Comparison of ENCODE assay signal across 14 cellular contexts in the genomic region with DNA sequence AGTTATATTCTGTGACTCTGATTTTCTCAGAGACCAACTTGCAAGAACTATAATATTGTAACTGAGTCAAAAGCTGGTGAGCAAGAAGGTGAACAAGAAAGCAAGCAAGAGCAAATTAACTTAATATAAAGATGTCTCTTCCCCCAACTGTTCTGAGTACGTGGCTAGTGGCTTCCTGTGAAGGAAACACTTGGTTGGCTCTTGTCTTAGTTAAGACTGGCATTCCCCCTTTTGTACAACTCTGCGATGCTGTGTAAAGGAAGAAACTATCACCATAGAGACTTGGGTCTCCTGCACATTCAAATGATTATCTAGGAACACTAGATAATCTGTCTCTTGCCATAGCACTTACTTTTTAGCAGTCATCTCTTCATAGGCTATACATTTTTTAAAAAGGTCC. TPM values are rescaled to one million over a fixed set of nuclear protein-coding genes. Genes with fewer than 3 reads are reported as not detected.
DNase-seq lines count a peak whose midpoint lies in the region; ATAC-seq, FAIRE-seq and TF ChIP-seq lines count a peak whose summit lies in the region.
"Had no signal": no experiment of that assay in that cellular context is flagged by ENCODE, and none has a peak within 500 bp of the region (broad histone marks: within the 10 kb centered on the region; RNA-seq: fewer than 3 reads in every experiment).

No MANE protein-coding gene starts in this region.

- H4K20me1 ChIP-seq in BLaER1 treated with 17β-estradiol and CSF1 and Interleukin-3, amounts not matched to agents 10 nM and 100 nM = no peaks in the 10 kb centered on the region
- no peaks in the 10 kb centered on the region for H4K20me1 ChIP-seq in endothelial cell of umbilical vein (replicated peaks; ENCODE audit: control insufficient read depth, extremely low read depth, insufficient read depth, low read length)

- TF ChIP-seq POLR2A in endothelial cell of umbilical vein (IDR thresholded peaks at IDR 0.05; ENCODE audit: low read depth, low read length) = no peak

- H3K9me3 Mint-ChIP-seq in T-cell = peaks cover 0 to 3% (median 0%) of the 10 kb centered on the region in 3 donors
- H3K9me3 Mint-ChIP-seq: nephron had no signal

- in situ Hi-C loops in KBM-7 (cut with MboI; ENCODE audit: low pct_unique_long_range_greater_than_20kb, low sequenced_read_pairs) = no loop called here

- H3K4me1 ChIP-seq in BLaER1 treated with 17β-estradiol and CSF1 and Interleukin-3, amounts not matched to agents 10 nM and 100 nM = peaks cover 65 to 94% (median 92%) of the 10 kb centered on the region in 10 experiments
- H3K4me1 ChIP-seq in endothelial cell of umbilical vein (ENCODE audit: control insufficient read depth, extremely low read depth, insufficient read depth, low read length) = no peaks in the 10 kb centered on the region

- no peaks in the 10 kb centered on the region for H3K79me2 ChIP-seq in endothelial cell of umbilical vein (ENCODE audit: control insufficient read depth, insufficient read depth, low read length)

- FAIRE-seq in endothelial cell of umbilical vein (lab: Jason Lieb, UNC) = no peak

- H3K9me3 ChIP-seq in BLaER1 treated with 17β-estradiol and CSF1 and Interleukin-3, amounts not matched to agents 10 nM and 100 nM (replicated peaks in 1 of 11) = no peaks in the 10 kb centered on the region
- no peaks in the 10 kb centered on the region for H3K9me3 ChIP-seq in endothelial cell of umbilical vein (replicated peaks; ENCODE audit: control insufficient read depth, insufficient read depth, low read length)

- ATAC-seq in GM18858 (IDR thresholded peaks at IDR 0.05; ENCODE audit: unreplicated experiment) (peak; percentile 54), T-cell (replicated peaks in 1 of 4) (peak; percentile 31 to 47 (median 34)), GM18909 (IDR thresholded peaks at IDR 0.05; ENCODE audit: poor library complexity, unreplicated experiment) (no peak)
- ATAC-seq: esophagus mucosa had no signal

- H3K4me2 ChIP-seq in BLaER1 treated with 17β-estradiol and CSF1 and Interleukin-3, amounts not matched to agents 10 nM and 100 nM = peak overlapping the region; percentile 48 to 91 (median 75)
- no peak overlapping the region for H3K4me2 ChIP-seq in endothelial cell of umbilical vein (ENCODE audit: insufficient read depth, low read length)

- BruUV-seq in endothelial cell of umbilical vein (replicated peaks; lab: Mats Ljungman, UMichigan) = no TSS peak

- no peaks in the 10 kb centered on the region for H3K27me3 Mint-ChIP-seq in T-cell

- H3K4me3 ChIP-seq in BLaER1 treated with 17β-estradiol and CSF1 and Interleukin-3, amounts not matched to agents 10 nM and 100 nM = peak overlapping the region in 3 of 10 experiments; percentile 0 to 14 (median 13); a peak in 2 of 20 replicates
- H3K4me3 ChIP-seq in endothelial cell of umbilical vein (replicated peaks in 1 of 3; ENCODE audit: insufficient read depth in 1 of 3, low read depth in 1 of 3, low read length in 3 of 3) = no peak overlapping the region

- peak overlapping the region in 8 of 11 experiments; percentile 10 to 72 (median 46); a peak in 10 of 22 replicates for H3K9ac ChIP-seq in BLaER1 treated with 17β-estradiol and CSF1 and Interleukin-3, amounts not matched to agents 10 nM and 100 nM
- no peak overlapping the region for H3K9ac ChIP-seq in endothelial cell of umbilical vein (replicated peaks; ENCODE audit: extremely low read depth, insufficient read depth, low read length)

- H3K27me3 ChIP-seq in BLaER1 treated with 17β-estradiol and CSF1 and Interleukin-3, amounts not matched to agents 10 nM and 100 nM = no peaks in the 10 kb centered on the region
- H3K27me3 ChIP-seq in endothelial cell of umbilical vein (ENCODE audit: control insufficient read depth in 2 of 2, insufficient read depth in 2 of 2, low read length in 2 of 2) = no peaks in the 10 kb centered on the region
- H3K27me3 ChIP-seq: brain microvascular endothelial cell had no signal

- TF ChIP-seq CTCF in endothelial cell of umbilical vein (IDR thresholded peaks at IDR 0.05; ENCODE audit: extremely low read depth in 1 of 2, insufficient read depth in 1 of 2, low read depth in 1 of 2, low read length in 2 of 2) = no peak

- DNase-seq in T-cell = peak in 24 of 34 experiments; percentile 21 to 66 (median 47)
- peak; percentile 39 for DNase-seq in endothelial cell of umbilical vein (ENCODE audit: low read depth, low spot score)
- no peak for DNase-seq in OCI-M2 (lab: John Stamatoyannopoulos, UW; ENCODE audit: unreplicated experiment)
- no peak for DNase-seq in germinal center (ENCODE audit: low spot score)
- DNase-seq in KBM-7 = no peak
- DNase-seq: brain microvascular endothelial cell, Karpas-422 had no signal

- no peaks in the 10 kb centered on the region for H3K36me3 ChIP-seq in BLaER1 treated with 17β-estradiol and CSF1 and Interleukin-3, amounts not matched to agents 10 nM and 100 nM
- H3K36me3 ChIP-seq in endothelial cell of umbilical vein (ENCODE audit: control insufficient read depth in 2 of 2, extremely low read depth in 1 of 2, insufficient read depth in 2 of 2, low read length in 2 of 2) = no peaks in the 10 kb centered on the region
- H3K36me3 ChIP-seq: brain microvascular endothelial cell had no signal

- dilution Hi-C loops in endothelial cell of umbilical vein (cut with MboI; ENCODE audit: extremely low pct_ligation_motif_present, low sequenced_read_pairs) = no loop called here

- H3K36me3 Mint-ChIP-seq in T-cell = no peaks in the 10 kb centered on the region

- H3K27ac Mint-ChIP-seq in T-cell = peak overlapping the region; percentile 84 to 86

- H3K27ac ChIP-seq in BLaER1 treated with 17β-estradiol and CSF1 and Interleukin-3, amounts not matched to agents 10 nM and 100 nM = peak overlapping the region in 10 of 11 experiments; percentile 41 to 82 (median 67); a peak in 19 of 22 replicates
- no peak overlapping the region for H3K27ac ChIP-seq in endothelial cell of umbilical vein (ENCODE audit: insufficient read depth, low read depth, low read length)
- H3K27ac ChIP-seq: brain microvascular endothelial cell, C4-2B, RWPE1 had no signal

- H2AFZ ChIP-seq in endothelial cell of umbilical vein (ENCODE audit: low read depth, low read length) = no peak overlapping the region

- H3K9me1 ChIP-seq in endothelial cell of umbilical vein (replicated peaks; ENCODE audit: control insufficient read depth, extremely low read depth, insufficient read depth, low read length) = no peaks in the 10 kb centered on the region

- H3K4me3 Mint-ChIP-seq in T-cell = peak overlapping the region in 2 of 3 donors; percentile 32 to 60
- H3K4me3 Mint-ChIP-seq: nephron had no signal

- CTCF ChIA-PET in T-cell (lab: Charles Lee) = interaction anchor here (0.8 to 3.7 kb wide), 4 partner anchors 20 to 113 kb away, joined by 3 to 16 read pairs (median 5); no protein-coding TSS in a partner anchor
- CTCF ChIA-PET in endothelial cell of umbilical vein (lab: Charles Lee) = interaction anchor here (1.1 kb wide), 1 partner anchor 9 kb away, joined by 5 read pairs; no protein-coding TSS in a partner anchor

- POLR2A ChIA-PET in T-cell (lab: Charles Lee) (interaction anchor here (0.6 to 2.5 kb wide), 5 partner anchors 9 to 104 kb away, joined by 3 to 10 read pairs (median 3); partner anchors contain the start of gene TNFAIP3 (in 1 of the 2)), endothelial cell of umbilical vein (lab: Charles Lee) (no interaction called here)

- intact Hi-C loops in endothelial cell of umbilical vein (cut with micrococcal nuclease) = no loop called here

- peaks cover 75 to 85% (median 80%) of the 10 kb centered on the region in 3 donors for H3K4me1 Mint-ChIP-seq in T-cell

TF ChIP-seq in endothelial cell of umbilical vein, 7 proteins besides CTCF, POLR2A, EP300 and RAD21:
- no peak for TF ChIP-seq FOS (IDR thresholded peaks at IDR 0.05; ENCODE audit: borderline replicate concordance, insufficient read depth, low read length)
- TF ChIP-seq MYC (IDR thresholded peaks at IDR 0.05; ENCODE audit: low read depth, low read length) = no peak
- no peak for TF ChIP-seq MAX (IDR thresholded peaks at IDR 0.05; ENCODE audit: insufficient read depth, insufficient read length)
- no peak for TF ChIP-seq POLR2AphosphoS5 (IDR thresholded peaks at IDR 0.05; ENCODE audit: insufficient read depth, low read depth, low read length)
- no peak for TF ChIP-seq GATA2 (IDR thresholded peaks at IDR 0.05; ENCODE audit: insufficient read depth, insufficient read length, low read depth, low read length)

RNA-seq across cellular contexts. Expression of gene TNFAIP3, which starts 47.3 kb away (rescaled TPM):
- total RNA-seq in T-cell (1,000 to 10,000 TPM in 2 of 5 donors, 100 to 1,000 TPM in 3; 109 to 2,994 (median 145) TPM), endothelial cell of umbilical vein (4.2 and 8.6 TPM in 2 replicates)
- 3.5 and 4.0 TPM in 2 replicates for polyA plus RNA-seq in endothelial cell of umbilical vein
- polyA plus RNA-seq in endothelial cell of umbilical vein (2011; cell fraction: cytosol; rRNA removed) = 3.6 and 4.3 TPM in 2 replicates
- 28.8 and 35.5 TPM in 2 replicates for polyA plus RNA-seq in endothelial cell of umbilical vein (2011; cell fraction: nucleus; rRNA removed)
- polyA plus RNA-seq in endothelial cell of umbilical vein (2012) = 7.5 TPM in 2 replicates
- polyA minus RNA-seq in endothelial cell of umbilical vein = 5.1 TPM in 2 replicates
- polyA minus RNA-seq in endothelial cell of umbilical vein (2011; cell fraction: cytosol; rRNA and poly(A)+ RNA removed) = 2.3 TPM
- polyA minus RNA-seq in endothelial cell of umbilical vein (2011; cell fraction: nucleus; rRNA and poly(A)+ RNA removed) = 12.8 and 17.4 TPM in 2 replicates

Comparison
In these comparisons a context has a peak if more than half of its experiments do, and no peak if none do; other contexts are left out.
1. DNase-seq: peak in T-cell (24 of 34) and endothelial cell of umbilical vein (single experiment); none in OCI-M2 (single experiment), germinal center (single experiment) and KBM-7 (single experiment).
2. RNA of gene TNFAIP3, which starts 47.3 kb away (total RNA-seq): 109 to 2,994 TPM in T-cell; 4.2 to 8.6 TPM in endothelial cell of umbilical vein; every median in the first group is over 10 times any median in the second.